Comparison of ENCODE assay signal across 28 cellular contexts in the genomic region with DNA sequence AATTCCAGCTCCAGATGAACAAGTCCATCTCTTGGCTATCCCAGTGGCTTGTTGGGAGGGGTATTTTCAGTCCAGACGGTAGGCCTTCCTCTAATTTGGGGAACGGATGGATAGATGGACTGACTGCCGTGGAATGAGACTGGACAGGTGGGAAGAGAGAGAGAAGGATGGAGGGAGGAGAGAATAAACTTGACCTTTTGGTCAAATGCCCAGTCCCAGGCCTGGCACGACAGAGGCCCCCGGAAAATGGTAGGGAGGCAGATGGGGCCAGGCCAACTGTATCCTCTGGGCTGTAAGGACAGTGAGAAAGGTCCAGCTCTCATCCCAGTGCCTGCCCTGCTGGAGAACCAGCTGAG. TPM values are rescaled to one million over a fixed set of nuclear protein-coding genes. Genes with fewer than 3 reads are reported as not detected.
DNase-seq lines count a peak whose midpoint lies in the region; ATAC-seq, FAIRE-seq and TF ChIP-seq lines count a peak whose summit lies in the region.
"Had no signal": no experiment of that assay in that cellular context is flagged by ENCODE, and none has a peak within 500 bp of the region (broad histone marks: within the 10 kb centered on the region; RNA-seq: fewer than 3 reads in every experiment).

No MANE protein-coding gene starts in this region.

- H3K9ac ChIP-seq in mammary epithelial cell (ENCODE audit: insufficient read depth, low read length) (no peak overlapping the region), HepG2 (ENCODE audit: insufficient read depth, low read depth, low read length) (no peak overlapping the region), smooth muscle cell (ENCODE audit: low read depth) (no peak overlapping the region)

- no peak for TF ChIP-seq RAD21 in HepG2 (CRISPR knock-in tag; IDR thresholded peaks at IDR 0.05)

- peak overlapping the region; percentile 7 for H2AFZ ChIP-seq in mammary epithelial cell (ENCODE audit: low read depth, low read length)
- no peak overlapping the region for H2AFZ ChIP-seq in HepG2 (ENCODE audit: low read length)
- no peak overlapping the region for H2AFZ ChIP-seq in smooth muscle cell (ENCODE audit: low read depth)

- H3K4me1 ChIP-seq in mammary epithelial cell (ENCODE audit: insufficient read depth, low read length): no peaks in the 10 kb centered on the region
- H3K4me1 ChIP-seq in HepG2 (ENCODE audit: insufficient read depth, low read length): peaks cover 48% of the 10 kb centered on the region
- H3K4me1 ChIP-seq in smooth muscle cell (ENCODE audit: low read depth): no peaks in the 10 kb centered on the region
- H3K4me1 ChIP-seq: SJCRH30 had no signal

- DNase-seq in mammary epithelial cell: no peak
- no peak for DNase-seq in MCF 10A (ENCODE audit: unreplicated experiment)
- DNase-seq in glutamatergic neuron: no peak
- no peak for DNase-seq in HepG2 (ENCODE audit: low spot score)
- no peak for DNase-seq in smooth muscle cell (lab: John Stamatoyannopoulos, UW; ENCODE audit: unreplicated experiment)
- no peak for DNase-seq in NCI-H526 treated with DMSO at 0.1 percent for 48 hours (lab: John Stamatoyannopoulos, UW)
- DNase-seq in posterior vena cava (ENCODE audit: low spot score): no peak
- no peak for DNase-seq in globus pallidus (ENCODE audit: low spot score)
- DNase-seq: C1 segment of cervical spinal cord; Calu3; CD8-positive, alpha-beta memory T cell; DMS153; GOT3; Karpas-422; NCI-H1694; NCI-H2081; NCI-H2171; NCI-H345; NCI-H524; NCI-H82; SJCRH30 had no signal

- CTCF ChIA-PET in mammary epithelial cell (lab: Charles Lee; ENCODE audit: low non-redundant PET): no interaction called here
- CTCF ChIA-PET in MCF 10A (lab: Yijun Ruan, JAX): no interaction called here
- CTCF ChIA-PET in HepG2 (lab: Yijun Ruan, JAX; ENCODE audit: low intra/inter-chr PET ratio, low total read pairs): no interaction called here

- TF ChIP-seq EP300 in HepG2 (IDR thresholded peaks at IDR 0.05; ENCODE audit: low read depth in 2 of 2, low read length in 2 of 2): no peak
- no peak for TF ChIP-seq EP300 in HepG2 (CRISPR knock-in tag; IDR thresholded peaks at IDR 0.05; ENCODE audit: borderline replicate concordance)

- no peaks in the 10 kb centered on the region for H3K4me1 Mint-ChIP-seq in MCF 10A (ENCODE audit: insufficient read depth, unreplicated experiment)
- peaks cover 2% of the 10 kb centered on the region for H3K4me1 Mint-ChIP-seq in glutamatergic neuron (ENCODE audit: low read depth, unreplicated experiment)

- POLR2A ChIA-PET in MCF 10A (lab: Yijun Ruan, JAX): interaction anchor here (0.6 kb wide), 1 partner anchor 535 kb away, joined by 3 read pairs; no protein-coding TSS in a partner anchor
- POLR2A ChIA-PET in HepG2 (lab: Yijun Ruan, JAX): no interaction called here

- H3K9me3 ChIP-seq in mammary epithelial cell (replicated peaks; ENCODE audit: insufficient read depth, low read length) (no peaks in the 10 kb centered on the region), HepG2 (ENCODE audit: low read length) (no peaks in the 10 kb centered on the region), smooth muscle cell (replicated peaks; ENCODE audit: low read depth) (no peaks in the 10 kb centered on the region)
- H3K9me3 ChIP-seq: SJCRH30 had no signal

- intact Hi-C loops in mammary epithelial cell (cut with micrococcal nuclease): no loop called here
- intact Hi-C loops in MCF 10A (cut with micrococcal nuclease): no loop called here
- intact Hi-C loops in HepG2 (cut with micrococcal nuclease; ENCODE audit: unreplicated experiment): no loop called here
- intact Hi-C loops in posterior vena cava (cut with DNase I): no loop called here

- no peaks in the 10 kb centered on the region for H3K79me2 ChIP-seq in mammary epithelial cell (ENCODE audit: insufficient read depth, low read length)
- no peaks in the 10 kb centered on the region for H3K79me2 ChIP-seq in HepG2 (ENCODE audit: insufficient read depth, low read length)
- no peaks in the 10 kb centered on the region for H3K79me2 ChIP-seq in smooth muscle cell (ENCODE audit: low read depth)

- H3K27ac ChIP-seq in mammary epithelial cell (ENCODE audit: insufficient read depth, low read depth, low read length) (no peak overlapping the region), HepG2 (ENCODE audit: extremely low read length, insufficient read depth, low read length) (no peak overlapping the region), smooth muscle cell (ENCODE audit: low read depth) (no peak overlapping the region)
- H3K27ac ChIP-seq: 22Rv1, SJCRH30 had no signal

- H3K4me3 Mint-ChIP-seq in MCF 10A (ENCODE audit: unreplicated experiment) (no peak overlapping the region), glutamatergic neuron (ENCODE audit: unreplicated experiment) (peak overlapping the region; percentile 82)
- H3K4me3 Mint-ChIP-seq: CD8-positive, alpha-beta memory T cell had no signal

- no TSS peak for BruUV-seq in mammary epithelial cell (replicated peaks; lab: Mats Ljungman, UMichigan)
- no TSS peak for BruUV-seq in MCF 10A (replicated peaks; lab: Mats Ljungman, UMichigan)
- BruUV-seq in HepG2 (replicated peaks; lab: Mats Ljungman, UMichigan): no TSS peak

- WGBS in mammary epithelial cell (ENCODE audit: low coverage, missing lambda C conversion rate): 98% methylated on average over 4 of the region's 5 CpGs
- 37% methylated on average over 5 of the region's 5 CpGs for WGBS in HepG2 (ENCODE audit: low lambda C conversion rate)
- 73% methylated on average over 5 of the region's 5 CpGs for WGBS in smooth muscle cell (ENCODE audit: low lambda C conversion rate)

- H3K4me2 ChIP-seq in mammary epithelial cell (ENCODE audit: insufficient read depth, low read depth, low read length) (no peak overlapping the region), HepG2 (ENCODE audit: low read depth, low read length) (peak overlapping the region; percentile 66), smooth muscle cell (no peak overlapping the region)

- H3K36me3 ChIP-seq in mammary epithelial cell (ENCODE audit: insufficient read depth, low read length) (no peaks in the 10 kb centered on the region), HepG2 (replicated peaks in 1 of 2; ENCODE audit: control insufficient read depth in 1 of 2, insufficient read depth in 2 of 2, low read length in 2 of 2) (no peaks in the 10 kb centered on the region), smooth muscle cell (ENCODE audit: low read depth) (no peaks in the 10 kb centered on the region)
- H3K36me3 ChIP-seq: SJCRH30 had no signal

- no peak for FAIRE-seq in HepG2 (lab: Jason Lieb, UNC)
- FAIRE-seq: G401.6, GM12892 had no signal

- dilution Hi-C loops in mammary epithelial cell (cut with HindIII; ENCODE audit: low sequenced_read_pairs): no loop called here

- no peak overlapping the region for H3K4me3 ChIP-seq in mammary epithelial cell (replicated peaks in 1 of 3; ENCODE audit: insufficient read depth in 1 of 3, low read depth in 2 of 3, low read length in 3 of 3)
- 0 out of 6 replicates have a peak overlapping the region, but pooled peaks of 2 of the 3 experiments have one; percentile 58 to 67 for H3K4me3 ChIP-seq in HepG2 (replicated peaks in 1 of 3; ENCODE audit: insufficient read depth in 1 of 3, low read depth in 2 of 3, low read length in 3 of 3)
- H3K4me3 ChIP-seq in smooth muscle cell: no peak overlapping the region
- H3K4me3 ChIP-seq: SJCRH30 had no signal

- no peaks in the 10 kb centered on the region for H3K36me3 Mint-ChIP-seq in MCF 10A (ENCODE audit: insufficient read depth, unreplicated experiment)
- H3K36me3 Mint-ChIP-seq in glutamatergic neuron (ENCODE audit: unreplicated experiment): no peaks in the 10 kb centered on the region
- H3K36me3 Mint-ChIP-seq: CD8-positive, alpha-beta memory T cell had no signal

- peaks cover 15% of the 10 kb centered on the region for H3K27me3 ChIP-seq in mammary epithelial cell (ENCODE audit: insufficient read depth, low read length)
- H3K27me3 ChIP-seq in HepG2 (ENCODE audit: control insufficient read depth in 1 of 2, insufficient read depth in 2 of 2, low read length in 2 of 2): peaks cover 0 to 15% of the 10 kb centered on the region in 2 experiments; a peak in 4 of 5 replicates
- H3K27me3 ChIP-seq in smooth muscle cell (ENCODE audit: low read depth): peaks cover 81% of the 10 kb centered on the region
- H3K27me3 ChIP-seq: SJCRH30 had no signal

- TF ChIP-seq CTCF in mammary epithelial cell (conservative IDR thresholded peaks at IDR 0.05 in 1 of 2, IDR thresholded peaks at IDR 0.05 in 1 of 2; ENCODE audit: extremely low read depth in 1 of 2, insufficient read depth in 1 of 2, low read depth in 1 of 2, low read length in 2 of 2) (no peak), MCF 10A (IDR thresholded peaks at IDR 0.05; ENCODE audit: unreplicated experiment) (no peak), glutamatergic neuron (IDR thresholded peaks at IDR 0.05; ENCODE audit: partially characterized antibody, unreplicated experiment) (no peak), HepG2 (CRISPR knock-in tag; IDR thresholded peaks at IDR 0.05) (no peak), smooth muscle cell (IDR thresholded peaks at IDR 0.05; ENCODE audit: borderline replicate concordance, insufficient read depth, poor library complexity, severe bottlenecking) (no peak)

- H3F3A ChIP-seq in smooth muscle cell (ENCODE audit: low read depth): peaks cover 6% of the 10 kb centered on the region

- ATAC-seq in HepG2: no peak
- ATAC-seq: Panc1 had no signal

- TF ChIP-seq POLR2A in HepG2 (IDR thresholded peaks at IDR 0.05; ENCODE audit: insufficient read depth in 1 of 2, low read depth in 2 of 2, low read length in 2 of 2): no peak

- H3K27me3 Mint-ChIP-seq in MCF 10A (ENCODE audit: insufficient read depth, unreplicated experiment) (no peaks in the 10 kb centered on the region), glutamatergic neuron (ENCODE audit: unreplicated experiment) (peaks cover 7% of the 10 kb centered on the region)

- H3K27ac Mint-ChIP-seq in MCF 10A (ENCODE audit: low read depth, unreplicated experiment) (no peak overlapping the region), glutamatergic neuron (ENCODE audit: unreplicated experiment) (no peak overlapping the region)
- H3K27ac Mint-ChIP-seq: CD8-positive, alpha-beta memory T cell had no signal

- in situ Hi-C loops in mammary epithelial cell (cut with MboI; ENCODE audit: low sequenced_read_pairs in 2 of 2) (no loop called here), HepG2 (cut with HindIII; ENCODE audit: extremely low pct_ligation_motif_present, low pct_unique_long_range_greater_than_20kb) (no loop called here)

- no peaks in the 10 kb centered on the region for H4K20me1 ChIP-seq in mammary epithelial cell (ENCODE audit: insufficient read depth, low read length)
- H4K20me1 ChIP-seq in HepG2 (ENCODE audit: insufficient read depth, low read length): no peaks in the 10 kb centered on the region
- no peaks in the 10 kb centered on the region for H4K20me1 ChIP-seq in smooth muscle cell (ENCODE audit: low read depth)

- H3K9me3 Mint-ChIP-seq in MCF 10A (ENCODE audit: unreplicated experiment) (no peaks in the 10 kb centered on the region), glutamatergic neuron (ENCODE audit: unreplicated experiment) (peaks cover 5% of the 10 kb centered on the region)
- H3K9me3 Mint-ChIP-seq: CD8-positive, alpha-beta memory T cell had no signal

RNA-seq across cellular contexts. Expression of a gene that starts 1.1 kb away (rescaled TPM):
- total RNA-seq in mammary epithelial cell: not detected
- polyA plus RNA-seq in mammary epithelial cell: not detected
- polyA minus RNA-seq in mammary epithelial cell: not detected
- total RNA-seq in MCF 10A (2022): not detected in 2 replicates
- total RNA-seq in glutamatergic neuron (ENCODE audit: unreplicated experiment): 20.4 TPM
- 6.4 and 10.9 TPM in 2 replicates for total RNA-seq in HepG2 (2016; rRNA removed; fragmentation: Illumina TruSeq; extraction: Trizol)
- total RNA-seq in HepG2 (2016; cell fraction: cytosol; rRNA removed; fragmentation: Illumina TruSeq; extraction: Trizol; ENCODE audit: low read depth): 0.62 and 1.3 TPM in 2 replicates
- total RNA-seq in HepG2 (2016; cell fraction: insoluble cytoplasmic fraction; rRNA removed; fragmentation: Illumina TruSeq; extraction: Trizol): 7.5 and 9.6 TPM in 2 replicates
- total RNA-seq in HepG2 (2016; cell fraction: membrane; rRNA removed; fragmentation: Illumina TruSeq; extraction: Trizol): 1.8 and 2.3 TPM in 2 replicates
- total RNA-seq in HepG2 (2016; cell fraction: nucleus; rRNA removed; fragmentation: Illumina TruSeq; extraction: Trizol): 3.3 and 3.5 TPM in 2 replicates
- polyA plus RNA-seq in HepG2 (2011; rRNA removed): 0.40 and 0.63 TPM in 2 replicates
- polyA plus RNA-seq in HepG2 (2011; cell fraction: cytosol; rRNA removed): 0.72 and 0.81 TPM in 2 replicates
- 1.0 and 1.3 TPM in 2 replicates for polyA plus RNA-seq in HepG2 (2011; cell fraction: nucleus; rRNA removed)
- polyA plus RNA-seq in HepG2 (2012): 3.5 and 15.0 TPM in 2 replicates
- 0.29 and 0.47 TPM in 2 replicates for polyA plus RNA-seq in HepG2 (2016; cell fraction: cytosol; fragmentation: Illumina TruSeq; extraction: Trizol; ENCODE audit: low read depth)
- polyA plus RNA-seq in HepG2 (2016; cell fraction: insoluble cytoplasmic fraction; fragmentation: Illumina TruSeq; extraction: Trizol; ENCODE audit: low read depth): 11.2 and 11.3 TPM in 2 replicates
- polyA plus RNA-seq in HepG2 (2016; cell fraction: membrane; fragmentation: Illumina TruSeq; extraction: Trizol; ENCODE audit: low read depth): 1.3 and 1.5 TPM in 2 replicates
- polyA plus RNA-seq in HepG2 (2016; cell fraction: nucleus; fragmentation: Illumina TruSeq; extraction: Trizol; ENCODE audit: insufficient read depth, low read depth): 4.6 and 5.3 TPM in 2 replicates
- 1.1 TPM in 1 of 2 replicates, not detected in the other for polyA minus RNA-seq in HepG2 (2011; rRNA and poly(A)+ RNA removed; ENCODE audit: low replicate concordance)
- 1.1 and 1.4 TPM in 2 replicates for polyA minus RNA-seq in HepG2 (2011; cell fraction: cytosol; rRNA and poly(A)+ RNA removed)
- polyA minus RNA-seq in HepG2 (2011; cell fraction: nucleus; rRNA and poly(A)+ RNA removed): 1.3 and 3.9 TPM in 2 replicates
- total RNA-seq in smooth muscle cell: not detected in 2 replicates
- polyA plus RNA-seq in smooth muscle cell: not detected in 2 replicates
- under 1 TPM; 0.28 to 0.62 TPM for total RNA-seq in posterior vena cava
- total RNA-seq: Calu3; CD8-positive, alpha-beta memory T cell; Daoy; HT1080; M059J; SJCRH30 had no signal
- polyA plus RNA-seq: CD8-positive, alpha-beta memory T cell had no signal

RNA-seq across cellular contexts. Expression of a gene that starts 43.1 kb away (rescaled TPM):
- under 1 TPM in 1 of 2 donors, not detected in 1; 0.17 TPM for total RNA-seq in mammary epithelial cell
- polyA plus RNA-seq in mammary epithelial cell: 0.03 TPM
- polyA minus RNA-seq in mammary epithelial cell: not detected
- not detected in 2 replicates for total RNA-seq in MCF 10A (2022)
- not detected for total RNA-seq in glutamatergic neuron (ENCODE audit: unreplicated experiment)
- total RNA-seq in HepG2 (2016; rRNA removed; fragmentation: Illumina TruSeq; extraction: Trizol): 18.8 and 24.1 TPM in 2 replicates
- 3.8 and 4.2 TPM in 2 replicates for total RNA-seq in HepG2 (2016; cell fraction: cytosol; rRNA removed; fragmentation: Illumina TruSeq; extraction: Trizol; ENCODE audit: low read depth)
- 20.1 and 22.9 TPM in 2 replicates for total RNA-seq in HepG2 (2016; cell fraction: insoluble cytoplasmic fraction; rRNA removed; fragmentation: Illumina TruSeq; extraction: Trizol)
- 9.9 and 10.6 TPM in 2 replicates for total RNA-seq in HepG2 (2016; cell fraction: membrane; rRNA removed; fragmentation: Illumina TruSeq; extraction: Trizol)
- 12.4 and 16.0 TPM in 2 replicates for total RNA-seq in HepG2 (2016; cell fraction: nucleus; rRNA removed; fragmentation: Illumina TruSeq; extraction: Trizol)
- polyA plus RNA-seq in HepG2 (2011; rRNA removed): 11.4 and 13.8 TPM in 2 replicates
- polyA plus RNA-seq in HepG2 (2011; cell fraction: cytosol; rRNA removed): 7.9 and 9.3 TPM in 2 replicates
- polyA plus RNA-seq in HepG2 (2011; cell fraction: nucleus; rRNA removed): 9.9 and 17.2 TPM in 2 replicates
- 17.3 and 29.7 TPM in 2 replicates for polyA plus RNA-seq in HepG2 (2012)
- polyA plus RNA-seq in HepG2 (2016; cell fraction: cytosol; fragmentation: Illumina TruSeq; extraction: Trizol; ENCODE audit: low read depth): 4.8 and 5.9 TPM in 2 replicates
- 24.9 and 32.3 TPM in 2 replicates for polyA plus RNA-seq in HepG2 (2016; cell fraction: insoluble cytoplasmic fraction; fragmentation: Illumina TruSeq; extraction: Trizol; ENCODE audit: low read depth)
- 7.8 and 10.1 TPM in 2 replicates for polyA plus RNA-seq in HepG2 (2016; cell fraction: membrane; fragmentation: Illumina TruSeq; extraction: Trizol; ENCODE audit: low read depth)
- polyA plus RNA-seq in HepG2 (2016; cell fraction: nucleus; fragmentation: Illumina TruSeq; extraction: Trizol; ENCODE audit: insufficient read depth, low read depth): 41.7 and 45.7 TPM in 2 replicates
- 8.8 TPM in 1 of 2 replicates, not detected in the other for polyA minus RNA-seq in HepG2 (2011; rRNA and poly(A)+ RNA removed; ENCODE audit: low replicate concordance)
- polyA minus RNA-seq in HepG2 (2011; cell fraction: cytosol; rRNA and poly(A)+ RNA removed): 3.7 and 5.3 TPM in 2 replicates
- polyA minus RNA-seq in HepG2 (2011; cell fraction: nucleus; rRNA and poly(A)+ RNA removed): 18.4 and 18.5 TPM in 2 replicates
- not detected in 2 replicates for total RNA-seq in smooth muscle cell
- polyA plus RNA-seq in smooth muscle cell: not detected in 2 replicates
- 10 to 100 TPM; 24.5 to 36.3 TPM for total RNA-seq in posterior vena cava
- total RNA-seq: Calu3; CD8-positive, alpha-beta memory T cell; HT1080; M059J; SJCRH30 had no signal
- polyA plus RNA-seq: CD8-positive, alpha-beta memory T cell had no signal

RNA-seq across cellular contexts. Expression of a gene that starts 43.2 kb away (rescaled TPM):
- total RNA-seq in mammary epithelial cell (1 to 10 TPM; 2.5 to 3.8 TPM), MCF 10A (2022) (9.2 and 14.7 TPM in 2 replicates), glutamatergic neuron (ENCODE audit: unreplicated experiment) (1.7 TPM), HepG2 (2016; rRNA removed; fragmentation: Illumina TruSeq; extraction: Trizol) (4.6 and 7.9 TPM in 2 replicates), smooth muscle cell (0.04 TPM in 1 of 2 replicates, not detected in the other), posterior vena cava (1 to 10 TPM; 1.7 to 3.6 TPM)
- polyA plus RNA-seq in mammary epithelial cell (not detected), HepG2 (2011; rRNA removed) (3.2 and 3.6 TPM in 2 replicates), smooth muscle cell (0.07 TPM in 1 of 2 replicates, not detected in the other)
- not detected for polyA minus RNA-seq in mammary epithelial cell
- total RNA-seq in HepG2 (2016; cell fraction: cytosol; rRNA removed; fragmentation: Illumina TruSeq; extraction: Trizol; ENCODE audit: low read depth): 2.6 and 5.4 TPM in 2 replicates
- total RNA-seq in HepG2 (2016; cell fraction: insoluble cytoplasmic fraction; rRNA removed; fragmentation: Illumina TruSeq; extraction: Trizol): 4.1 and 7.2 TPM in 2 replicates
- 6.9 and 7.7 TPM in 2 replicates for total RNA-seq in HepG2 (2016; cell fraction: membrane; rRNA removed; fragmentation: Illumina TruSeq; extraction: Trizol)
- 5.3 and 6.5 TPM in 2 replicates for total RNA-seq in HepG2 (2016; cell fraction: nucleus; rRNA removed; fragmentation: Illumina TruSeq; extraction: Trizol)
- 2.2 and 3.7 TPM in 2 replicates for polyA plus RNA-seq in HepG2 (2011; cell fraction: cytosol; rRNA removed)
- 1.9 and 2.6 TPM in 2 replicates for polyA plus RNA-seq in HepG2 (2011; cell fraction: nucleus; rRNA removed)
- polyA plus RNA-seq in HepG2 (2012): 3.9 and 8.5 TPM in 2 replicates
- polyA plus RNA-seq in HepG2 (2016; cell fraction: cytosol; fragmentation: Illumina TruSeq; extraction: Trizol; ENCODE audit: low read depth): 1.9 and 2.1 TPM in 2 replicates
- 3.3 and 4.2 TPM in 2 replicates for polyA plus RNA-seq in HepG2 (2016; cell fraction: insoluble cytoplasmic fraction; fragmentation: Illumina TruSeq; extraction: Trizol; ENCODE audit: low read depth)
- polyA plus RNA-seq in HepG2 (2016; cell fraction: membrane; fragmentation: Illumina TruSeq; extraction: Trizol; ENCODE audit: low read depth): 3.1 and 5.1 TPM in 2 replicates
- polyA plus RNA-seq in HepG2 (2016; cell fraction: nucleus; fragmentation: Illumina TruSeq; extraction: Trizol; ENCODE audit: insufficient read depth, low read depth): 3.9 and 4.6 TPM in 2 replicates
- polyA minus RNA-seq in HepG2 (2011; rRNA and poly(A)+ RNA removed; ENCODE audit: low replicate concordance): 0.35 and 2.7 TPM in 2 replicates
- polyA minus RNA-seq in HepG2 (2011; cell fraction: cytosol; rRNA and poly(A)+ RNA removed): 2.3 and 3.3 TPM in 2 replicates
- 6.1 and 8.1 TPM in 2 replicates for polyA minus RNA-seq in HepG2 (2011; cell fraction: nucleus; rRNA and poly(A)+ RNA removed)
- total RNA-seq: CD8-positive, alpha-beta memory T cell; M059J; SJCRH30 had no signal
- polyA plus RNA-seq: CD8-positive, alpha-beta memory T cell had no signal

Comparison
In these comparisons a context has a peak if more than half of its experiments do, and no peak if none do; other contexts are left out.
1. H3K4me3 ChIP-seq: peak in HepG2 (2 of 3); none in mammary epithelial cell (0 of 3) and smooth muscle cell (single experiment).